ENCODE assay signal across 8 cellular contexts in genomic region chr1:153977250-153978240, GRCh38. TPM values are rescaled to one million over a fixed set of nuclear protein-coding genes. Genes with fewer than 3 reads are reported as not detected.
DNase-seq lines count a peak whose midpoint lies in the region; ATAC-seq and TF ChIP-seq lines count a peak whose summit lies in the region.

JTB (minus strand) TSS chr1:153977674; CDS start chr1:153977252, 422 bp downstream.

- H3K4me3 ChIP-seq in Jurkat, Clone E6-1 (ENCODE audit: low read length), result peak within 1 kb of the TSS; percentile 93
- H3K4me3 ChIP-seq in Panc1 (ENCODE audit: low read depth in 2 of 2, low read length in 2 of 2) (peak within 1 kb of the TSS; percentile 95 to 97), esophagus (ENCODE audit: low read depth in 1 of 2, low read length in 2 of 2) (peak within 1 kb of the TSS; percentile 85 to 97), mucosa of stomach (ENCODE audit: low read length) (peak within 1 kb of the TSS; percentile 92)

- H3K4me1 Mint-ChIP-seq in activated T-cell treated with anti-CD3 and anti-CD28 coated beads, Interleukin-2, amount 50 U/mL, for 24 hours (ENCODE audit: low read depth), result peaks cover 35% of the 10 kb centered on the region

- H3K36me3 ChIP-seq in Panc1 (ENCODE audit: control insufficient read depth, insufficient read depth, low read length) (no peaks in the 10 kb centered on the region; the same call in 1 of the 2 replicates), esophagus (ENCODE audit: control insufficient read depth in 2 of 2, insufficient read depth in 2 of 2, low read length in 1 of 2) (peaks cover 6 to 18% of the 10 kb centered on the region in 2 donors), mucosa of stomach (ENCODE audit: control insufficient read depth, insufficient read depth, low read length) (peaks cover 4% of the 10 kb centered on the region)

- H3K27ac ChIP-seq in Panc1 (ENCODE audit: low read length) (peak within 1 kb of the TSS; percentile 92), esophagus (ENCODE audit: low read depth in 2 of 2, low read length in 1 of 2) (peak within 1 kb of the TSS; percentile 79 to 94)

- in situ Hi-C loops in Panc1 (cut with HindIII; ENCODE audit: low pct_unique_long_range_greater_than_20kb, low sequenced_read_pairs), result no loop called here

- 0 to 1% methylated on average over 67 to 75 of the region's 75 CpGs for WGBS in esophagus, 2 donors

- peak within 1 kb of the TSS; percentile 97 for H3K27ac Mint-ChIP-seq in activated T-cell treated with anti-CD3 and anti-CD28 coated beads, Interleukin-2, amount 50 U/mL, for 24 hours

- intact Hi-C loops in Panc1 (cut with micrococcal nuclease; ENCODE audit: unreplicated experiment), result no loop called here

- peak within 1 kb of the TSS; percentile 99 for H3K4me3 Mint-ChIP-seq in activated T-cell treated with anti-CD3 and anti-CD28 coated beads, Interleukin-2, amount 50 U/mL, for 24 hours

- H3K9me3 ChIP-seq in Panc1 (ENCODE audit: control insufficient read depth, insufficient read depth, low read depth, low read length) (no peaks in the 10 kb centered on the region), esophagus (ENCODE audit: control insufficient read depth in 2 of 2, insufficient read depth in 1 of 2, low read depth in 1 of 2, low read length in 1 of 2) (no peaks in the 10 kb centered on the region), mucosa of stomach (ENCODE audit: control insufficient read depth, low read length) (no peaks in the 10 kb centered on the region)

- no peaks in the 10 kb centered on the region for H3K27me3 Mint-ChIP-seq in activated T-cell treated with anti-CD3 and anti-CD28 coated beads, Interleukin-2, amount 50 U/mL, for 24 hours

- H3K9me3 Mint-ChIP-seq in activated T-cell treated with anti-CD3 and anti-CD28 coated beads, Interleukin-2, amount 50 U/mL, for 24 hours, result no peaks in the 10 kb centered on the region

- peaks cover 61% of the 10 kb centered on the region for H3K36me3 Mint-ChIP-seq in activated T-cell treated with anti-CD3 and anti-CD28 coated beads, Interleukin-2, amount 50 U/mL, for 24 hours (ENCODE audit: low read depth)

- ATAC-seq in GM21447 (IDR thresholded peaks at IDR 0.05; ENCODE audit: unreplicated experiment) (peak; percentile 81), Panc1 (peak; percentile 96)

- CTCF ChIA-PET in Panc1 (lab: Charles Lee), result interaction anchor here (1.3 to 1.6 kb wide), 2 partner anchors 10 kb away, joined by 5 to 8 read pairs; partner anchors contain the start of gene CREB3L4

- BruUV-seq in Panc1 (replicated peaks; lab: Mats Ljungman, UMichigan), result TSS peak; percentile 48

- H3K4me1 ChIP-seq in Panc1 (ENCODE audit: control insufficient read depth, insufficient read depth, low read length) (peaks cover 10% of the 10 kb centered on the region), esophagus (ENCODE audit: control insufficient read depth in 2 of 2, insufficient read depth in 2 of 2, low read length in 1 of 2) (no peaks in the 10 kb centered on the region), mucosa of stomach (ENCODE audit: control insufficient read depth, insufficient read depth, low read length) (peaks cover 8% of the 10 kb centered on the region)

- TF ChIP-seq CTCF in Panc1 (IDR thresholded peaks at IDR 0.05), result no peak

- H3K27me3 ChIP-seq in Panc1 (ENCODE audit: control insufficient read depth, insufficient read depth, low read length) (no peaks in the 10 kb centered on the region), esophagus (ENCODE audit: control insufficient read depth in 1 of 2, insufficient read depth in 2 of 2, low read length in 2 of 2) (no peaks in the 10 kb centered on the region), mucosa of stomach (ENCODE audit: control insufficient read depth, insufficient read depth, low read length) (no peaks in the 10 kb centered on the region)

- H3K9ac ChIP-seq in mucosa of stomach (ENCODE audit: low read length), result peak within 1 kb of the TSS; percentile 93

- DNase-seq in COLO668 (lab: John Stamatoyannopoulos, UW; ENCODE audit: unreplicated experiment) (peak; percentile 94), Panc1 (ENCODE audit: low read depth, low spot score) (no peak)
- DNase-seq in Jurkat, Clone E6-1 (ENCODE audit: low read depth, low spot score), result peak; percentile 81
- peak; percentile 87 for DNase-seq in activated T-cell treated with anti-CD3 and anti-CD28 coated beads, Interleukin-2, amount 50 U/mL, for 24 hours
- DNase-seq in stimulated activated CD8-positive, alpha-beta memory T cell treated with anti-CD3 and anti-CD28 coated beads, Interleukin-7, amount 100 ng/mL, for 4 hours (ENCODE audit: low read depth in 2 of 2), result peak; percentile 70 to 78

- POLR2A ChIA-PET in Panc1 (lab: Charles Lee), result interaction anchor here (0.5 to 1.3 kb wide), 4 partner anchors 10 to 338 kb away, joined by 3 to 4 read pairs (median 3); partner anchors contain the start of gene CREB3L4

RNA-seq across cellular contexts. Expression of gene JTB, which starts in this region (rescaled TPM):
- 201 TPM for polyA plus RNA-seq in Jurkat, Clone E6-1 (2012; ENCODE audit: insufficient read depth, insufficient read length)
- 134 TPM for total RNA-seq in Panc1 (2021; ENCODE audit: unreplicated experiment)
- 132 TPM for polyA plus RNA-seq in Panc1 (2012; ENCODE audit: insufficient read length)
- 100 to 1,000 TPM in 1 of 2 donors, 10 to 100 TPM in 1; 79.1 to 134 TPM for polyA plus RNA-seq in esophagus
